In the genomic region with DNA sequence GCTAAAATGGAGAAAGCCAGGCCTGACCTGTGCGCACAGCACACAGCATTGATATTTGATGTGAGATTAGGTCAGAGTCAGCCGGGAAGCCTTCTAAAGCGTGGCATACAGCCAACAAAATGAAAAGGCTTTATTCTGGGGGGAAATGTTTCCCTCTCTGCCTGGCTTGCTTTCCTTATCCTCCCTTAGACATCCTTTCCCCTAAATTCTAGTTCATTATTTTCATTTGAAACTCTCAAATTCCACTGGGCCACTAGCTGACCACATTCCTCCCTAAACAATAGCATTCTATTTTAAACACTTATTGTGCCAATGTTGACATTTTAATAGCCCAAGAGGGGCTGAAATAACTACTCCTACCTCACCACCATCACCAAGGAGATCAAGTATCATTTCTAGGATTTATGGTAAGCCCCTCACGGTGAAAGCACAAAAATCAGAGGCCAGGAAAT, we compare ENCODE assay signal across 16 cellular contexts. TPM values are rescaled to one million over a fixed set of nuclear protein-coding genes. Genes with fewer than 3 reads are reported as not detected.
A peak's percentile ranks its signal among the peaks of the same experiment; 100 is the strongest.
DNase-seq lines count a peak whose midpoint lies in the region; ATAC-seq and TF ChIP-seq lines count a peak whose summit lies in the region.
"Had no signal": no experiment of that assay in that cellular context is flagged by ENCODE, and none has a peak within 500 bp of the region (broad histone marks: within the 10 kb centered on the region; RNA-seq: fewer than 3 reads in every experiment).

No MANE protein-coding gene starts in this region.

- no peaks in the 10 kb centered on the region for H3K27me3 ChIP-seq in left ventricle myocardium inferior (ENCODE audit: low read depth)
- no peaks in the 10 kb centered on the region for H3K27me3 ChIP-seq in skeletal muscle tissue (ENCODE audit: control insufficient read depth in 3 of 3, insufficient read depth in 3 of 3, low read length in 3 of 3)
- H3K27me3 ChIP-seq: colonic mucosa had no signal

- H3K27ac ChIP-seq in left ventricle myocardium inferior (replicated peaks) (peak overlapping the region; percentile 64), skeletal muscle tissue (ENCODE audit: low read depth, low read length) (peak overlapping the region; percentile 62)
- H3K27ac ChIP-seq: colonic mucosa, HL-60 had no signal

- no peaks in the 10 kb centered on the region for H3K36me3 ChIP-seq in left ventricle myocardium inferior
- no peaks in the 10 kb centered on the region for H3K36me3 ChIP-seq in skeletal muscle tissue (ENCODE audit: control insufficient read depth in 3 of 3, insufficient read depth in 3 of 3, low read length in 3 of 3)
- H3K36me3 ChIP-seq: colonic mucosa had no signal

- H3K9ac ChIP-seq in skeletal muscle tissue (ENCODE audit: low read depth in 1 of 3, low read length in 3 of 3), result no peak overlapping the region

- H3K9me3 ChIP-seq in left ventricle myocardium inferior (replicated peaks) (peaks cover 3% of the 10 kb centered on the region), skeletal muscle tissue (ENCODE audit: control insufficient read depth in 3 of 3, low read length in 3 of 3) (no peaks in the 10 kb centered on the region)
- H3K9me3 ChIP-seq: colonic mucosa had no signal

- no peak for ATAC-seq in GM18858 (IDR thresholded peaks at IDR 0.05; ENCODE audit: unreplicated experiment)

- H3K4me1 ChIP-seq in left ventricle myocardium inferior (peaks cover 28% of the 10 kb centered on the region), skeletal muscle tissue (ENCODE audit: control insufficient read depth in 3 of 3, insufficient read depth in 3 of 3, low read length in 3 of 3) (peaks cover 4 to 15% (median 5%) of the 10 kb centered on the region in 3 donors)
- H3K4me1 ChIP-seq: colonic mucosa had no signal

- intact Hi-C loops in left ventricle myocardium inferior (cut with micrococcal nuclease), result no loop called here

- peak in 2 of 3 experiments; percentile 52 to 57 for DNase-seq in NCI-H1417 (lab: John Stamatoyannopoulos, UW)
- no peak for DNase-seq in NCI-H1417 treated with DMSO at 0.1 percent for 48 hours (lab: John Stamatoyannopoulos, UW)
- peak; percentile 31 to 61 for DNase-seq in SHP77 (lab: John Stamatoyannopoulos, UW)
- no peak for DNase-seq in left ventricle myocardium inferior
- no peak for DNase-seq in stimulated activated CD4-positive, alpha-beta T cell treated with anti-CD3 and anti-CD28 coated beads, Interleukin-2, amount 100 ng/mL, for 48 hours
- no peak for DNase-seq in SIG-M5 treated with dmso at 0.1 percent for 504 hours (lab: John Stamatoyannopoulos, UW; ENCODE audit: unreplicated experiment)
- DNase-seq: activated gamma-delta T cell treated with Interleukin-2 at 50 U/mL for 16 hours, colonic mucosa, EL, foreskin melanocyte, MV-4-11, T-helper 2 cell had no signal

- no peak for TF ChIP-seq CTCF in left ventricle myocardium inferior (IDR thresholded peaks at IDR 0.05; ENCODE audit: borderline replicate concordance)

- H3K4me3 ChIP-seq in left ventricle myocardium inferior (no peak overlapping the region), skeletal muscle tissue (ENCODE audit: low read length in 3 of 3) (no peak overlapping the region)
- H3K4me3 ChIP-seq: colonic mucosa, lung had no signal

RNA-seq across cellular contexts. Expression of gene LEPR, which starts 49.4 kb away (rescaled TPM):
- total RNA-seq in left ventricle myocardium inferior (7.1 TPM), skeletal muscle tissue (11.0 TPM)

RNA-seq across cellular contexts. Expression of gene LEPROT, which starts 49.4 kb away (rescaled TPM):
- total RNA-seq in left ventricle myocardium inferior (51.0 TPM), skeletal muscle tissue (30.8 TPM)

Comparison
In these comparisons a context has a peak if more than half of its experiments do, and no peak if none do; other contexts are left out.
1. DNase-seq: peak in NCI-H1417 (2 of 3) and SHP77 (2 of 2); none in NCI-H1417 treated with DMSO at 0.1 percent for 48 hours (single experiment), left ventricle myocardium inferior (single experiment), stimulated activated CD4-positive, alpha-beta T cell treated with anti-CD3 and anti-CD28 coated beads, Interleukin-2, amount 100 ng/mL, for 48 hours (0 of 2) and SIG-M5 treated with dmso at 0.1 percent for 504 hours (single experiment).